9 cellular contexts compared by ENCODE assay signal in the genomic region with DNA sequence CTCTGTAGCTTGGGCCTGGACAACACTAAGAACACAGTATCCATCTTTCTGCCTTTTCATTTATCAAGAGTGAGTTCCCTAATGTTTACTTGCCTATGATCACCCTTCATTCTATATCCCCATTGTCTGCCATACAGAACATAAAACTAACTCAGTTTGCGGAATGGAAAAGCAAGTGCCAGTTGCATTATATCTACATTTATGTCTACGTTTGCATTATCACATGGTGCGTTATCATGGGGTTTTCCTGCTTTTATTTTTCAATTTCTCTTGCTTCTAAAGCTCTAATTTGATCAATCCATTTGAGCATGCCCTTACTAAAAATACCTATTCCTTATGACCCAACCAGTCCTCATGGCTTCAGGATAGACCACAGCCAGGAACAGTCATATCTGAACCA.
"Had no signal": no experiment of that assay in that cellular context is flagged by ENCODE, and none has a peak within 500 bp of the region (broad histone marks: within the 10 kb centered on the region; RNA-seq: fewer than 3 reads in every experiment).

No MANE protein-coding gene starts in this region.

- H3K4me3 ChIP-seq: GM23248 had no signal

- H3K27ac ChIP-seq: GM23248, KMS-11 had no signal

- H3K4me2 ChIP-seq: KMS-11 had no signal

- H3K9ac ChIP-seq: GM23248, KMS-11 had no signal

- DNase-seq: GM23248, GOT3, H9, HCEC 1CT, HFFc6, Karpas-422, KBM-7 had no signal

- H2AFZ ChIP-seq: GM23248 had no signal

- FAIRE-seq: HTR-8/SVneo had no signal
